In genomic region chr15:50573842-50574241, GRCh38 we compare ENCODE assay signal across 7 cellular contexts. TPM values are rescaled to one million over a fixed set of nuclear protein-coding genes. Genes with fewer than 3 reads are reported as not detected.
"Had no signal": no experiment of that assay in that cellular context is flagged by ENCODE, and none has a peak within 500 bp of the region (broad histone marks: within the 10 kb centered on the region; RNA-seq: fewer than 3 reads in every experiment).

No MANE protein-coding gene starts in this region.

RNA-seq across cellular contexts. Expression of gene USP50, which starts 27.4 kb away (rescaled TPM):
- total RNA-seq: HT-29, LHCN-M2, NCI-H460, PC-9, Peyer's patch, RPMI7951, SK-MEL-5 had no signal
